ENCODE assay signal across 16 cellular contexts in genomic region chr3:127714866-127715265, GRCh38.
"Had no signal": no experiment of that assay in that cellular context is flagged by ENCODE, and none has a peak within 500 bp of the region (broad histone marks: within the 10 kb centered on the region; RNA-seq: fewer than 3 reads in every experiment).

No MANE protein-coding gene starts in this region.

- H3K27ac Mint-ChIP-seq: activated naive CD4-positive, alpha-beta T cell treated with anti-CD3 and anti-CD28 coated beads, Interleukin-2, amount 50 U/mL, for 72 hours; dendritic cell treated with granulocyte-macrophage colony-stimulating factor and Interleukin-4, amounts not matched to agents 40 ng/mL and 50 ng/mL, for 4 days; endodermal cell; mesothelial cell of epicardium; stimulated activated effector memory CD8-positive, alpha-beta T cell treated with anti-CD3 and anti-CD28 coated beads, Interleukin-12 subunit alpha, Interleukin-12 subunit beta, amount 100 ng/mL, for 72 hours had no signal

- ATAC-seq: activated naive CD4-positive, alpha-beta T cell treated with anti-CD3 and anti-CD28 coated beads, Interleukin-2, amount 50 U/mL, for 72 hours; stimulated activated effector memory CD8-positive, alpha-beta T cell treated with anti-CD3 and anti-CD28 coated beads, Interleukin-12 subunit alpha, Interleukin-12 subunit beta, amount 100 ng/mL, for 72 hours had no signal

- H3K9me3 Mint-ChIP-seq: activated naive CD4-positive, alpha-beta T cell treated with anti-CD3 and anti-CD28 coated beads, Interleukin-2, amount 50 U/mL, for 72 hours; dendritic cell treated with granulocyte-macrophage colony-stimulating factor and Interleukin-4, amounts not matched to agents 40 ng/mL and 50 ng/mL, for 4 days; endodermal cell; mesothelial cell of epicardium; neural crest cell; stimulated activated effector memory CD8-positive, alpha-beta T cell treated with anti-CD3 and anti-CD28 coated beads, Interleukin-12 subunit alpha, Interleukin-12 subunit beta, amount 100 ng/mL, for 72 hours had no signal

- H3K4me1 Mint-ChIP-seq: stimulated activated effector memory CD8-positive, alpha-beta T cell treated with anti-CD3 and anti-CD28 coated beads, Interleukin-12 subunit alpha, Interleukin-12 subunit beta, amount 100 ng/mL, for 72 hours had no signal

- H3K4me3 Mint-ChIP-seq: dendritic cell treated with granulocyte-macrophage colony-stimulating factor and Interleukin-4, amounts not matched to agents 40 ng/mL and 50 ng/mL, for 4 days; endodermal cell; mesothelial cell of epicardium; neural crest cell; stimulated activated effector memory CD8-positive, alpha-beta T cell treated with anti-CD3 and anti-CD28 coated beads, Interleukin-12 subunit alpha, Interleukin-12 subunit beta, amount 100 ng/mL, for 72 hours had no signal

- DNase-seq: activated CD4-positive, alpha-beta T cell treated with anti-CD3 and anti-CD28 coated beads, Interleukin-2, amount 50 U/mL, for 4 hours; activated CD4-positive, CD25-positive, alpha-beta regulatory T cell treated with anti-CD3 and anti-CD28 coated beads, Interleukin-2, amount 50 U/mL, for 72 hours; activated T-cell treated with anti-CD3 and anti-CD28 coated beads, Interleukin-2, amount 50 U/mL, for 1 hour; amygdala; brain microvascular endothelial cell; cerebellar nuclear complex; endodermal cell; erythroblast; small intestine; T-helper 2 cell; transverse colon had no signal

- H3K27me3 Mint-ChIP-seq: dendritic cell treated with granulocyte-macrophage colony-stimulating factor and Interleukin-4, amounts not matched to agents 40 ng/mL and 50 ng/mL, for 4 days had no signal

- H3K36me3 Mint-ChIP-seq: activated naive CD4-positive, alpha-beta T cell treated with anti-CD3 and anti-CD28 coated beads, Interleukin-2, amount 50 U/mL, for 72 hours; mesothelial cell of epicardium; stimulated activated effector memory CD8-positive, alpha-beta T cell treated with anti-CD3 and anti-CD28 coated beads, Interleukin-12 subunit alpha, Interleukin-12 subunit beta, amount 100 ng/mL, for 72 hours had no signal
